In the genomic region with DNA sequence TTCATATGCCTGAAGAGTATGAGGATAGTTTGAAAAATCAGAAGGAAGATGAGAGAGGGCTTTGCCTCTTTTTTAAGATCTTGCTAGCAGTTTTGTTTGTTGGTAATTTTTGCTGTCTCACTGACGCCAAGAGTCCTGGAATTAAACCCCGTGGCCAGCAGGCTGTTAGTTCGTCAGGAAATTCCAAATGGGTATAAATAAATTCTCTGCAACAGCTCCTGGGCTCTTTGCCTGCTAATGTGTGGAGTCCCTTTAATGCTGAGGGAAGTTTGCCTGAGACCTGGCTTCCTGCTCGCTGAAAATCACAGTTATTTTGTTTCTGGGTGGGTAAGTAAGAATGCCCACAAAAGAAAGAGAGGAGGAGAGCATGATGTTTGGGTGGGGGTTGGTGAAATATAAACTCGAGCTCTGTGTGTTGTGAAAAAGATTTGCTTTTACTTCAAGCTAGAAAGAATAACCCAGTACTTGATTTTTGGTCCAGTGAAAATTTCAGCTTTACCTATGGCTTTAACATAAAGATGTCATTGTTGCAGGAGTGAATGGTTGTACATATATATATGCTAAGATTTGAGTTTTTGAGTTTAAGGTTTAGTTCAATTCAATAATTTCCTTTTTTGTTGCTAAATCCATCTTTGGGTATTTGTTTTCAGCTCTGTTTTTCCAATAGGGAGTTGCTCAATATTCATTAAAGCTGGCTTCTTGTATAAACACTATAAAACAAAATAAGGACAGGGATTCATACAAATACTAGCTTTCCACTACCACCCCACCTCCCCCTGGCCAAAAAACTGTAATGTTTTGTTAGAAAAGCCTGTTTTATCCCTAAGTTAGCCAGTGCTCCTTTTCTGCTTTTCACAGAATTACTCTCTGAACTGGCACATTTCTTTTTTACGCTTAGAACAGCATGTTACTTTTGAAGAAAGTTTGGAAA, we compare ENCODE assay signal across 11 cellular contexts.
A peak's percentile ranks its signal among the peaks of the same experiment; 100 is the strongest.
DNase-seq lines count a peak whose midpoint lies in the region; ATAC-seq and TF ChIP-seq lines count a peak whose summit lies in the region.
"Had no signal": no experiment of that assay in that cellular context is flagged by ENCODE, and none has a peak within 500 bp of the region (broad histone marks: within the 10 kb centered on the region; RNA-seq: fewer than 3 reads in every experiment).

No MANE protein-coding gene starts in this region.

- H3K4me1 ChIP-seq in ascending aorta (peaks cover 39 to 75% of the 10 kb centered on the region in 2 donors), right cardiac atrium (ENCODE audit: control insufficient read depth, insufficient read depth, low read length) (peaks cover 14% of the 10 kb centered on the region)

- TF ChIP-seq CTCF in ascending aorta (IDR thresholded peaks at IDR 0.05) = no peak

- no peaks in the 10 kb centered on the region for H3K9me3 ChIP-seq in ascending aorta
- no peaks in the 10 kb centered on the region for H3K9me3 ChIP-seq in right cardiac atrium (ENCODE audit: control insufficient read depth, low read length)

- DNase-seq in EL (peak; percentile 73), ascending aorta (ENCODE audit: low spot score in 2 of 2) (peak in 1 of 2 donors; percentile 91), right cardiac atrium (peak in 2 of 3 donors; percentile 40 to 72), retina (peak; percentile 35), erythroblast (lab: John Stamatoyannopoulos, UW) (no peak)
- no peak for DNase-seq in stimulated activated CD4-positive, alpha-beta T cell treated with anti-CD3 and anti-CD28 coated beads, Interleukin-15, amount 100 ng/mL, for 24 hours
- DNase-seq: activated CD8-positive, alpha-beta memory T cell treated with anti-CD3 and anti-CD28 coated beads, Interleukin-2, amount 10 ng/mL, durations not matched to agents 7 days and 5 days had no signal

- peaks cover 0 to 4% of the 10 kb centered on the region in 2 donors for H3K36me3 ChIP-seq in ascending aorta

- H3K4me3 ChIP-seq in ascending aorta (peak overlapping the region; percentile 47 to 65), right cardiac atrium (ENCODE audit: low read length) (peak overlapping the region; percentile 77)
- H3K4me3 ChIP-seq: GM12878, K562 had no signal

- no peaks in the 10 kb centered on the region for H3K27me3 ChIP-seq in ascending aorta
- H3K27me3 ChIP-seq in right cardiac atrium (ENCODE audit: control insufficient read depth, insufficient read depth) = no peaks in the 10 kb centered on the region

- ATAC-seq in right cardiac atrium (peak; percentile 73 to 77), GM19455 (IDR thresholded peaks at IDR 0.05; ENCODE audit: unreplicated experiment) (no peak), HG03135 (IDR thresholded peaks at IDR 0.05; ENCODE audit: unreplicated experiment) (no peak)
- ATAC-seq: activated CD8-positive, alpha-beta memory T cell treated with anti-CD3 and anti-CD28 coated beads, Interleukin-2, amount 10 ng/mL, durations not matched to agents 7 days and 5 days; K562 had no signal

- whole genome bisulfite sequencing in right cardiac atrium = 8% methylated on average over 6 of the region's 6 CpGs

- intact Hi-C loops in ascending aorta (cut with DNase I) = no loop called here
- intact Hi-C loops in right cardiac atrium (cut with DNase I) = loop anchor here in 1 of 4 donors (10.0 kb wide), 1 partner anchor 61 kb away; no protein-coding TSS in a partner anchor

- no peak for TF ChIP-seq POLR2A in erythroblast (IDR thresholded peaks at IDR 0.05; ENCODE audit: low read length)

- H3K27ac ChIP-seq in ascending aorta (peak overlapping the region; percentile 86 to 95), right cardiac atrium (ENCODE audit: low read length) (peak overlapping the region; percentile 99)

Comparison
In these comparisons a context has a peak if more than half of its experiments do, and no peak if none do; other contexts are left out.
1. DNase-seq: peak in EL (single experiment), right cardiac atrium (2 of 3) and retina (single experiment); none in stimulated activated CD4-positive, alpha-beta T cell treated with anti-CD3 and anti-CD28 coated beads, Interleukin-15, amount 100 ng/mL, for 24 hours (single experiment) and erythroblast (0 of 2).
2. ATAC-seq: peak in right cardiac atrium (2 of 2); none in GM19455 (single experiment) and HG03135 (single experiment).